ENCODE assay signal across 12 cellular contexts in the genomic region with DNA sequence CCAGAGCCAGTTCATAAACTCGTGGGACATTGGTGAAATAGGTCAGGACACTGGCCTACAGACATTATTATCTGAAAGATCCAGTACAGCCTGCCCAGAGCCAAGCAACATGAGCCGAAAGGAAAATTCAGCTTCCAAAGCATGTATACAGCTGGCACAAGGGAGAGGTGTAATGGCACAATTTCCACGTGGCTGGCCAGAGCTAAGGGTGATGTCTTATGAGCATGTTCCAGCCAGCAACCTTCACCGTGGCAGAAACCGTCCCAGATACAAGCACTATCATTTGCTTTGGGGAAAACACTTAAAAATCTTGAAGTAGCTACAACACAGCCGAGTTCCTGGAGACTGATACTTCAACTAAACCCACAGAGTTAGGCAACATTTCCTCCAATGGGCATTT. TPM values are rescaled to one million over a fixed set of nuclear protein-coding genes. Genes with fewer than 3 reads are reported as not detected.
DNase-seq lines count a peak whose midpoint lies in the region; ATAC-seq and TF ChIP-seq lines count a peak whose summit lies in the region.
"Had no signal": no experiment of that assay in that cellular context is flagged by ENCODE, and none has a peak within 500 bp of the region (broad histone marks: within the 10 kb centered on the region; RNA-seq: fewer than 3 reads in every experiment).

No MANE protein-coding gene starts in this region.

- H3K36me3 ChIP-seq in KMS-11 (ENCODE audit: insufficient read depth), result no peaks in the 10 kb centered on the region
- H3K36me3 ChIP-seq in ascending aorta, result no peaks in the 10 kb centered on the region
- H3K36me3 ChIP-seq in lower lobe of right lung, result no peaks in the 10 kb centered on the region
- no peaks in the 10 kb centered on the region for H3K36me3 ChIP-seq in stomach smooth muscle (ENCODE audit: control insufficient read depth in 2 of 2, insufficient read depth in 2 of 2, low read length in 2 of 2)

- ATAC-seq in lower lobe of right lung (peak; percentile 12 to 35), esophagus mucosa (no peak)

- H3K9ac ChIP-seq in KMS-11 (no peak overlapping the region), stomach smooth muscle (ENCODE audit: low read length in 2 of 2) (peak overlapping the region; percentile 13 to 58)

- H3K4me2 ChIP-seq in KMS-11, result no peak overlapping the region; the same call in 1 of the 2 replicates

- H4K20me1 ChIP-seq in KMS-11 (ENCODE audit: insufficient read depth), result no peaks in the 10 kb centered on the region

- DNase-seq in ascending aorta (ENCODE audit: low spot score in 2 of 2), result no peak
- no peak for DNase-seq in lower lobe of right lung
- DNase-seq in glomerular visceral epithelial cell (ENCODE audit: extremely low spot score), result no peak
- DNase-seq in T1000 (lab: John Stamatoyannopoulos, UW), result no peak
- no peak for DNase-seq in posterior cingulate gyrus
- DNase-seq: effector CD8-positive, alpha-beta T cell; hippocampal formation; NCI-H2029; stimulated activated CD4-positive, alpha-beta T cell treated with anti-CD3 and anti-CD28 coated beads, Interleukin-12 subunit alpha, Interleukin-12 subunit beta, amount 100 ng/mL, for 4 hours had no signal

- H3K27ac ChIP-seq in KMS-11 (peak overlapping the region; percentile 40; the same call in 1 of the 2 replicates), ascending aorta (peak overlapping the region; percentile 95 to 97), lower lobe of right lung (peak overlapping the region; percentile 50), stomach smooth muscle (ENCODE audit: low read length) (peak overlapping the region; percentile 91)

- no peak overlapping the region for H2AFZ ChIP-seq in KMS-11 (ENCODE audit: low read depth)

- intact Hi-C loops in ascending aorta (cut with DNase I), result loop anchor here (5.0 kb wide), 1 partner anchor 151 kb away; no protein-coding TSS in a partner anchor
- intact Hi-C loops in lower lobe of right lung (cut with DNase I), result no loop called here
- intact Hi-C loops in posterior cingulate gyrus (cut with DNase I), result loop anchor here (5.0 kb wide), 1 partner anchor 116 kb away; no protein-coding TSS in a partner anchor

- H3K4me1 ChIP-seq in KMS-11 (ENCODE audit: low read depth, poor library complexity, severe bottlenecking) (peaks cover 92% of the 10 kb centered on the region), ascending aorta (peaks cover 28 to 67% of the 10 kb centered on the region in 2 donors), lower lobe of right lung (peaks cover 71% of the 10 kb centered on the region), stomach smooth muscle (ENCODE audit: control insufficient read depth, insufficient read depth, low read length) (peaks cover 58% of the 10 kb centered on the region)

- peaks cover 86% of the 10 kb centered on the region for H3K79me2 ChIP-seq in KMS-11 (ENCODE audit: insufficient read depth, low read depth)

- no peak for TF ChIP-seq CTCF in KMS-11 (conservative IDR thresholded peaks at IDR 0.05; ENCODE audit: low read depth, low read length)
- no peak for TF ChIP-seq CTCF in ascending aorta (IDR thresholded peaks at IDR 0.05)
- no peak for TF ChIP-seq CTCF in lower lobe of right lung (IDR thresholded peaks at IDR 0.05)

- H3K4me3 ChIP-seq in KMS-11 (IDR thresholded peaks at IDR 0.05; ENCODE audit: insufficient read depth, low read depth, low read length) (no peak overlapping the region), ascending aorta (peak overlapping the region in 1 of 2 donors; percentile 2), lower lobe of right lung (no peak overlapping the region), stomach smooth muscle (ENCODE audit: low read length in 2 of 2) (peak overlapping the region in 1 of 2 donors; percentile 10)

- H3K9me3 ChIP-seq in ascending aorta, result no peaks in the 10 kb centered on the region
- no peaks in the 10 kb centered on the region for H3K9me3 ChIP-seq in lower lobe of right lung
- no peaks in the 10 kb centered on the region for H3K9me3 ChIP-seq in stomach smooth muscle (ENCODE audit: control insufficient read depth in 2 of 2, low read length in 2 of 2)

- H3K27me3 ChIP-seq in KMS-11 (ENCODE audit: insufficient read depth, low read depth) (no peaks in the 10 kb centered on the region), ascending aorta (no peaks in the 10 kb centered on the region), lower lobe of right lung (ENCODE audit: low read depth) (no peaks in the 10 kb centered on the region), stomach smooth muscle (ENCODE audit: control insufficient read depth in 1 of 2, insufficient read depth in 2 of 2, low read length in 2 of 2) (no peaks in the 10 kb centered on the region)

RNA-seq across cellular contexts. Expression of a gene that starts 44.6 kb away (rescaled TPM):
- total RNA-seq in ascending aorta (106 TPM), lower lobe of right lung (307 TPM), esophagus mucosa (107 TPM)

RNA-seq across cellular contexts. Expression of a gene that starts 53.1 kb away (rescaled TPM):
- total RNA-seq in ascending aorta, result 2.6 TPM
- 59.9 TPM for total RNA-seq in lower lobe of right lung
- total RNA-seq in esophagus mucosa, result 0.76 TPM

Comparison
In these comparisons a context has a peak if more than half of its experiments do, and no peak if none do; other contexts are left out.
1. H3K27ac ChIP-seq: peak in every context shown above with its lines; median percentile 96 in ascending aorta; 91 in stomach smooth muscle; 50 in lower lobe of right lung; 40 in KMS-11.
2. RNA of a gene that starts 53.1 kb away (total RNA-seq): 59.9 TPM in lower lobe of right lung (single experiment); 2.6 TPM in ascending aorta (single experiment) and 0.76 TPM in esophagus mucosa (single experiment); every median in the first group is over 10 times any median in the second.